In genomic region chr5:60141119-60141518, GRCh38 we compare ENCODE assay signal across 2 cellular contexts.
TF ChIP-seq lines count a peak whose summit lies in the region.

No MANE protein-coding gene starts in this region.

TF ChIP-seq in HepG2, 621 proteins besides CTCF, POLR2A, EP300 and RAD21 (continued from another document):
- TF ChIP-seq ARID2 (CRISPR knock-in tag; IDR thresholded peaks at IDR 0.05; ENCODE audit: borderline replicate concordance) (no peak), ATF7 (IDR thresholded peaks at IDR 0.05) (peak; percentile 95), ATF7 (CRISPR knock-in tag; IDR thresholded peaks at IDR 0.05) (no peak), CHD2 (IDR thresholded peaks at IDR 0.05; ENCODE audit: low read depth, low read length) (no peak), CREB1 (IDR thresholded peaks at IDR 0.05) (peak; percentile 87), CREB1 (CRISPR knock-in tag; IDR thresholded peaks at IDR 0.05) (no peak), SKIL (CRISPR knock-in tag; IDR thresholded peaks at IDR 0.05; ENCODE audit: borderline replicate concordance) (no peak), TAF15 (IDR thresholded peaks at IDR 0.05; ENCODE audit: low read depth, low read length, poor library complexity, severe bottlenecking) (no peak), ZNF547 (CRISPR knock-in tag; IDR thresholded peaks at IDR 0.05) (no peak), REXO4 (CRISPR knock-in tag; IDR thresholded peaks at IDR 0.05; ENCODE audit: borderline replicate concordance) (no peak), MAX (IDR thresholded peaks at IDR 0.05) (no peak), BRD4 (CRISPR knock-in tag; IDR thresholded peaks at IDR 0.05) (no peak), TMF1 (CRISPR knock-in tag; IDR thresholded peaks at IDR 0.05; ENCODE audit: low read depth) (no peak), ZNF564 (CRISPR knock-in tag; IDR thresholded peaks at IDR 0.05) (no peak), SCMH1 (CRISPR knock-in tag; IDR thresholded peaks at IDR 0.05; ENCODE audit: borderline replicate concordance) (no peak)

TF ChIP-seq in K562, 482 proteins besides CTCF, POLR2A, EP300 and RAD21 (continued from another document):
- peak; percentile 43; the same call in 1 of the 2 replicates for TF ChIP-seq ATF3 (IDR thresholded peaks at IDR 0.05)
- no peak for TF ChIP-seq ATF3 (CRISPR knock-in tag; conservative IDR thresholded peaks at IDR 0.05)
TF ChIP-seq in K562: peak in this region for 1.
